In the genomic region with DNA sequence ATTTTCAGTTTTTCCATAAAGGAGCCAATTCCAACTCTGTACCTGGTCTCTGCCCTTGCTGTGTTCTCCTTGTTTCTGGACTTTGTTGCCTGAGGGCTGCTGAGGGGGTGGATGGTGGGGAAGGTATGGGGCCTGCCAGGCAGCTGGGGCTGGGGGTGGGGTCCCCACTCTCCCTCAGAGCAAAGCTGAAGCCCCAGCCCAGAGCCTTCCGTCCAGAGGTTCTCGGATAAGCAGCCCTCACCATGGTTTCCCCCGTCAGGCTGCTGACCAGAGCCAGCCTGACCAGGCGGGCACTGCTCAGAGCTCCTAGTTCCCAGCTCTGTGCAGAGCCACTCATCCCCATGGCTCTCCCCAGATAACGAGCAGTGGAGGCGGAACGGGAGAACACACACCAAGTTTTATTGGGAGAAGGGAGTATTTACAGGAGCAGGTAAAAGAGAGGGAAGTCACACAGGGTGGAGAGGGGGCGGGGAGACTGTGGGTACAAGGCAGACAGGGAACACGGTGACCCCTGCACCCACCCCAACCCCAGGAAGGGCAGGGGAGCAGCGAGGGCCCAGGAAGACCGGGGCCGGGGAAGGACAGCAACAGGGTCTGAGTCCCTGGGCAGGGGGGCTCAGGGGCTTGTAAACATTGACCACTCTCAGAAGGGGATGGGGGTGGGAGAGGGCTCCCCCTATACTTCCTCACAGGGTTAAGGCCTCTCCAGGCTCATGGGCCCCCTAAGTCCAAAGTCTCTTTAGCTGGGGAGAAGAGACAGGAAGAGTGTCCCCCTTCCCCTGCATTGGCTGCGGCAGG, we compare ENCODE assay signal across 12 cellular contexts. TPM values are rescaled to one million over a fixed set of nuclear protein-coding genes. Genes with fewer than 3 reads are reported as not detected.
A peak's percentile ranks its signal among the peaks of the same experiment; 100 is the strongest.
DNase-seq lines count a peak whose midpoint lies in the region; ATAC-seq and TF ChIP-seq lines count a peak whose summit lies in the region.
"Had no signal": no experiment of that assay in that cellular context is flagged by ENCODE, and none has a peak within 500 bp of the region (broad histone marks: within the 10 kb centered on the region; RNA-seq: fewer than 3 reads in every experiment).

No MANE protein-coding gene starts in this region.

- POLR2A ChIA-PET in activated CD8-positive, alpha-beta T cell treated with anti-CD3 and anti-CD28 coated beads for 36 hours (lab: Charles Lee) = interaction anchor here (1.3 to 7.7 kb wide), 3 partner anchors 12 to 47 kb away, joined by 3 to 94 read pairs (median 3); a partner anchor contains a TSS

- intact Hi-C loops in heart left ventricle (cut with DNase I) (loop anchor here in 6 of 10 donors (5.0 to 10.0 kb wide), 6 partner anchors 65 to 212 kb away; a partner anchor contains a TSS), Right ventricle myocardium superior (cut with DNase I) (no loop called here), right cardiac atrium (cut with DNase I) (loop anchor here in 1 of 4 donors (10.0 kb wide), 2 partner anchors 65 to 95 kb away; a partner anchor contains a TSS), aorta (cut with DNase I) (loop anchor here in 1 of 2 donors (5.0 kb wide), 1 partner anchor 92 kb away; a partner anchor contains a TSS)
- intact Hi-C loops in activated CD8-positive, alpha-beta T cell treated with anti-CD3 and anti-CD28 coated beads for 36 hours (cut with micrococcal nuclease) = loop anchor here (10.0 kb wide), 1 partner anchor 75 kb away; a partner anchor contains a TSS

- H3K4me1 ChIP-seq in heart left ventricle (peaks cover 0 to 44% (median 14%) of the 10 kb centered on the region in 12 donors), right cardiac atrium (ENCODE audit: control insufficient read depth, insufficient read depth, low read length) (peaks cover 2% of the 10 kb centered on the region), tibial nerve (peaks cover 0 to 69% (median 35%) of the 10 kb centered on the region in 4 donors), aorta (ENCODE audit: control insufficient read depth in 1 of 2, insufficient read depth in 2 of 2, low read length in 2 of 2) (no peaks in the 10 kb centered on the region)

- H3K4me3 ChIP-seq in heart left ventricle (peak overlapping the region in 1 of 12 donors; percentile 7), right cardiac atrium (ENCODE audit: low read length) (no peak overlapping the region), tibial nerve (no peak overlapping the region), aorta (ENCODE audit: low read length in 2 of 2) (no peak overlapping the region)

- H3K36me3 ChIP-seq in heart left ventricle = peaks cover 3 to 79% (median 76%) of the 10 kb centered on the region in 9 donors
- peaks cover 16 to 66% (median 35%) of the 10 kb centered on the region in 3 donors for H3K36me3 ChIP-seq in tibial nerve
- peaks cover 0 to 8% of the 10 kb centered on the region in 2 donors for H3K36me3 ChIP-seq in aorta (ENCODE audit: control insufficient read depth in 1 of 2, insufficient read depth in 2 of 2, low read length in 1 of 2)

- H3K4me1 Mint-ChIP-seq in activated CD8-positive, alpha-beta T cell treated with anti-CD3 and anti-CD28 coated beads for 36 hours (ENCODE audit: low read depth) = peaks cover 32% of the 10 kb centered on the region

- no peaks in the 10 kb centered on the region for H3K27me3 Mint-ChIP-seq in activated CD8-positive, alpha-beta T cell treated with anti-CD3 and anti-CD28 coated beads for 36 hours
- H3K27me3 Mint-ChIP-seq: CD4-positive, CD25-positive, alpha-beta regulatory T cell had no signal

- TF ChIP-seq POLR2A in heart left ventricle (IDR thresholded peaks at IDR 0.05) (no peak), tibial nerve (IDR thresholded peaks at IDR 0.05) (no peak)

- CTCF ChIA-PET in activated CD8-positive, alpha-beta T cell treated with anti-CD3 and anti-CD28 coated beads for 36 hours (lab: Charles Lee) = interaction anchor here (1.1 to 10.9 kb wide), 4 partner anchors 12 to 196 kb away, joined by 3 to 105 read pairs (median 8); a partner anchor contains a TSS

- 72 to 75% (median 73%) methylated on average over 12 to 13 of the region's 13 CpGs for WGBS in heart left ventricle, 4 donors
- WGBS in right cardiac atrium = 67% methylated on average over 13 of the region's 13 CpGs
- 56 to 57% methylated on average over 13 of the region's 13 CpGs for WGBS in tibial nerve, 2 donors
- 65 to 68% methylated on average over 13 of the region's 13 CpGs for WGBS in aorta, 2 donors

- peak overlapping the region; percentile 63 for H3K27ac Mint-ChIP-seq in activated CD8-positive, alpha-beta T cell treated with anti-CD3 and anti-CD28 coated beads for 36 hours

- no peak for TF ChIP-seq EP300 in tibial nerve (IDR thresholded peaks at IDR 0.05)

- H3K36me3 Mint-ChIP-seq in activated CD8-positive, alpha-beta T cell treated with anti-CD3 and anti-CD28 coated beads for 36 hours (ENCODE audit: low read depth) = peaks cover 31% of the 10 kb centered on the region

- ATAC-seq in heart left ventricle (no peak), Right ventricle myocardium superior (ENCODE audit: poor library complexity) (no peak), right cardiac atrium (no peak), aorta (ENCODE audit: low FRiP score) (no peak)
- ATAC-seq in activated CD8-positive, alpha-beta T cell treated with anti-CD3 and anti-CD28 coated beads for 36 hours = no peak

- H3K9me3 ChIP-seq in heart left ventricle (no peaks in the 10 kb centered on the region), right cardiac atrium (ENCODE audit: control insufficient read depth, low read length) (no peaks in the 10 kb centered on the region), tibial nerve (no peaks in the 10 kb centered on the region), aorta (ENCODE audit: control insufficient read depth, low read length) (no peaks in the 10 kb centered on the region)

- H3K4me3 Mint-ChIP-seq in activated CD8-positive, alpha-beta T cell treated with anti-CD3 and anti-CD28 coated beads for 36 hours = no peak overlapping the region

- TF ChIP-seq CTCF in heart left ventricle (IDR thresholded peaks at IDR 0.05) (no peak), tibial nerve (IDR thresholded peaks at IDR 0.05) (no peak)
- TF ChIP-seq CTCF in activated CD8-positive, alpha-beta T cell treated with anti-CD3 and anti-CD28 coated beads for 36 hours (IDR thresholded peaks at IDR 0.05) = no peak

- DNase-seq in heart left ventricle (peak in 1 of 5 donors; percentile 44), Right ventricle myocardium superior (no peak), right cardiac atrium (peak in 1 of 3 donors; percentile 53), tibial nerve (ENCODE audit: low spot score in 2 of 2) (no peak), anterior cingulate cortex (lab: John Stamatoyannopoulos, UW) (no peak), SIG-M5 (lab: John Stamatoyannopoulos, UW) (no peak), aorta (no peak)
- DNase-seq in activated CD8-positive, alpha-beta T cell treated with anti-CD3 and anti-CD28 coated beads for 36 hours = no peak
- DNase-seq: CD4-positive, CD25-positive, alpha-beta regulatory T cell had no signal

- H3K27me3 ChIP-seq in heart left ventricle = no peaks in the 10 kb centered on the region
- H3K27me3 ChIP-seq in right cardiac atrium (ENCODE audit: control insufficient read depth, insufficient read depth) = no peaks in the 10 kb centered on the region
- no peaks in the 10 kb centered on the region for H3K27me3 ChIP-seq in tibial nerve
- H3K27me3 ChIP-seq in aorta (ENCODE audit: control insufficient read depth in 1 of 2, insufficient read depth in 2 of 2, low read length in 1 of 2) = no peaks in the 10 kb centered on the region

- no peaks in the 10 kb centered on the region for H3K9me3 Mint-ChIP-seq in activated CD8-positive, alpha-beta T cell treated with anti-CD3 and anti-CD28 coated beads for 36 hours

- peak overlapping the region in 7 of 12 donors; percentile 3 to 67 (median 24) for H3K27ac ChIP-seq in heart left ventricle
- peak overlapping the region; percentile 27 for H3K27ac ChIP-seq in right cardiac atrium (ENCODE audit: low read length)
- H3K27ac ChIP-seq in tibial nerve = peak overlapping the region; percentile 68 to 99 (median 86)
- H3K27ac ChIP-seq in aorta (ENCODE audit: low read depth in 1 of 2, low read length in 2 of 2) = no peak overlapping the region

RNA-seq across cellular contexts. Expression of a gene that starts 5.8 kb away (rescaled TPM):
- total RNA-seq in heart left ventricle (100 to 1,000 TPM in 7 of 9 donors, 10 to 100 TPM in 2; 94.8 to 188 (median 122) TPM), Right ventricle myocardium superior (101 TPM), right cardiac atrium (100 to 1,000 TPM; 128 to 160 (median 132) TPM), tibial nerve (100 to 1,000 TPM; 185 to 290 (median 248) TPM), aorta (100 to 1,000 TPM; 185 to 204 TPM)
- polyA plus RNA-seq in heart left ventricle (100 to 1,000 TPM in 1 of 2 donors, 10 to 100 TPM in 1; 48.0 to 199 TPM), right cardiac atrium (115 TPM), aorta (100 to 1,000 TPM; 107 to 227 TPM)
- 100 to 1,000 TPM; 192 TPM for total RNA-seq in activated CD8-positive, alpha-beta T cell treated with anti-CD3 and anti-CD28 coated beads for 36 hours

RNA-seq across cellular contexts. Expression of a gene that starts 14.7 kb away (rescaled TPM):
- 10 to 100 TPM; 14.1 to 31.7 (median 23.2) TPM for total RNA-seq in heart left ventricle
- polyA plus RNA-seq in heart left ventricle = 10 to 100 TPM; 12.9 to 23.8 TPM
- total RNA-seq in Right ventricle myocardium superior = 23.5 TPM
- total RNA-seq in activated CD8-positive, alpha-beta T cell treated with anti-CD3 and anti-CD28 coated beads for 36 hours = 10 to 100 TPM; 36.9 to 41.5 TPM
- total RNA-seq in right cardiac atrium = 10 to 100 TPM; 26.7 to 39.6 (median 32.7) TPM
- 26.2 TPM for polyA plus RNA-seq in right cardiac atrium
- total RNA-seq in tibial nerve = 10 to 100 TPM; 50.9 to 98.1 (median 64.7) TPM
- 10 to 100 TPM; 36.0 to 48.1 TPM for total RNA-seq in aorta
- polyA plus RNA-seq in aorta = 10 to 100 TPM in 1 of 2 donors, 1 to 10 TPM in 1; 6.6 to 51.6 TPM

RNA-seq across cellular contexts. Expression of a gene that starts 23.1 kb away (rescaled TPM):
- total RNA-seq in heart left ventricle (not detected), Right ventricle myocardium superior (not detected), right cardiac atrium (not detected), tibial nerve (not detected), aorta (not detected)
- polyA plus RNA-seq in heart left ventricle (not detected), right cardiac atrium (not detected), aorta (not detected)
- total RNA-seq in activated CD8-positive, alpha-beta T cell treated with anti-CD3 and anti-CD28 coated beads for 36 hours = not detected
- total RNA-seq: CD4-positive, CD25-positive, alpha-beta regulatory T cell; NCI-H460; posterior vena cava; T-helper 1 cell treated with Interleukin-12 subunit alpha and Interleukin-12 subunit beta and Interleukin-4 antibody, amounts not matched to agents 30 ng/mL and 1 ng/mL, for 36 hours had no signal
- polyA plus RNA-seq: CD4-positive, CD25-positive, alpha-beta regulatory T cell had no signal

RNA-seq across cellular contexts. Expression of a gene that starts 26.6 kb away (rescaled TPM):
- total RNA-seq in heart left ventricle = 10 to 100 TPM; 24.1 to 41.3 (median 28.9) TPM
- 10 to 100 TPM; 42.1 to 62.4 TPM for polyA plus RNA-seq in heart left ventricle
- total RNA-seq in Right ventricle myocardium superior = 27.1 TPM
- total RNA-seq in activated CD8-positive, alpha-beta T cell treated with anti-CD3 and anti-CD28 coated beads for 36 hours = 10 to 100 TPM; 47.4 to 48.1 TPM
- total RNA-seq in right cardiac atrium = 10 to 100 TPM; 21.4 to 26.4 (median 24.2) TPM
- polyA plus RNA-seq in right cardiac atrium = 37.2 TPM
- 10 to 100 TPM; 23.1 to 50.7 (median 35.6) TPM for total RNA-seq in tibial nerve
- 10 to 100 TPM; 16.4 to 17.9 TPM for total RNA-seq in aorta
- 10 to 100 TPM; 29.6 to 31.8 TPM for polyA plus RNA-seq in aorta

RNA-seq across cellular contexts. Expression of a gene that starts 38.0 kb away (rescaled TPM):
- total RNA-seq in heart left ventricle (under 1 TPM in 4 of 9 donors, not detected in 5; 0.15 to 0.59 (median 0.45) TPM), Right ventricle myocardium superior (0.13 TPM), right cardiac atrium (under 1 TPM in 3 of 4 donors, not detected in 1; 0.25 to 0.41 (median 0.26) TPM), tibial nerve (1 to 10 TPM in 1 of 4 donors, not detected in 3; 2.1 TPM), aorta (1 to 10 TPM in 1 of 2 donors, under 1 TPM in 1; 0.45 to 2.1 TPM)
- polyA plus RNA-seq in heart left ventricle (under 1 TPM; 0.08 to 0.37 TPM), right cardiac atrium (0.14 TPM), aorta (not detected)
- total RNA-seq in activated CD8-positive, alpha-beta T cell treated with anti-CD3 and anti-CD28 coated beads for 36 hours = 10 to 100 TPM; 11.3 to 11.9 TPM

Comparison
In these comparisons a context has a peak if more than half of its experiments do, and no peak if none do; other contexts are left out.
1. H3K27ac ChIP-seq: peak in heart left ventricle (7 of 12), right cardiac atrium (single experiment) and tibial nerve (4 of 4); none in aorta (0 of 2).